In the genomic region with DNA sequence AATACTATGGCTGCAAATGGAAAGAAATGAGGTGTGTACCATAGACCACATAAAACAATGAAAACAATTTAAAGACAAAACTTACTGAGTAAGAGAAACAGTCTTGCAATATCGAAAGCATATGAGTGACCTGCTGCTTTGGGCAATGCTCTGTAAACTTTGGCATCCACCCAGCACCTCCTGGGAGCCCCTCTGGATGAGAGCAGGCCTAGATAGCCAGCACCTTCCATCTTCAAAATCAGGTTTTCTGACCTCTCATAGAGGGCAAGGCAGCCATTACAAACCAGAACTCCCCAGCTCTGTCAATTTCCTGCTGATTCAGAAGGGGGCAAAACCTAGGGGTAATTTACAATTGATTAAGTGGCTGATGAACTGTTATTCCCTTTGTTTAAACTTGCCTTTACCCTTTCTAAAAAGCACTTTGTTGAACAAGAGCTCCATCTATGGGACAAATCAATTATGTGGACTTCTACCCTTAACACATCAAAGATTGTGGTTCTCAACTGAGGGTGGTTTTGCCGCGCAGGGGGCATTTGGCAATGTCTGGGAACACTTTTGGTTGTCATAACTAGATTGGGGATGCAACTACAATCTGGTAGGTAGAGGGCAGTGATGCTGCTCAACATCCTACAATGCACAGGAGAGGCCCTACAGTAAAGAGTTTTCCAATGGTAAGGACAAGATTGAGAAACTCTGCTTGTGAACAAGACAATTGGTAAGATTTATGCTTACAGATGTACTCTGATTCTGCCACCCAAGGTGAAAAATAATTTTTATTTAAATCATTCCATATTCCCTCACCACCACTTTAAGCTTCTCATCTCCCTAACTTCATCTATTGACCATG, we compare ENCODE assay signal across 8 cellular contexts.
A peak's percentile ranks its signal among the peaks of the same experiment; 100 is the strongest.
DNase-seq lines count a peak whose midpoint lies in the region; ATAC-seq and TF ChIP-seq lines count a peak whose summit lies in the region.

No MANE protein-coding gene starts in this region.

- no peak overlapping the region for H3K4me3 ChIP-seq in lower leg skin (ENCODE audit: low read depth, poor library complexity, severe bottlenecking)

- WGBS in lower leg skin, 2 donors = 56 to 62% methylated on average over 3 of the region's 3 CpGs

- DNase-seq in G401 (ENCODE audit: low spot score) (peak; percentile 43), NCI-H226 (peak; percentile 4), dedifferentiated amniotic fluid mesenchymal stem cell (ENCODE audit: extremely low spot score) (peak; percentile 32), myocyte (ENCODE audit: low read depth) (peak; percentile 51), lower leg skin (ENCODE audit: low spot score in 2 of 2) (no peak), SKM-1 (lab: John Stamatoyannopoulos, UW; ENCODE audit: unreplicated experiment) (no peak)

- intact Hi-C loops in lower leg skin (cut with DNase I; ENCODE audit: low total_unique reads) = no loop called here

- TF ChIP-seq CTCF in lower leg skin (IDR thresholded peaks at IDR 0.05) = no peak

- in situ Hi-C loops in G401 (cut with HindIII; ENCODE audit: low sequenced_read_pairs) = no loop called here

- no peak for ATAC-seq in GM21786 (IDR thresholded peaks at IDR 0.05; ENCODE audit: unreplicated experiment)
- no peak for ATAC-seq in GM19035 (IDR thresholded peaks at IDR 0.05; ENCODE audit: unreplicated experiment)

- TF ChIP-seq POLR2A in lower leg skin (IDR thresholded peaks at IDR 0.05) = no peak

Comparison
In these comparisons a context has a peak if more than half of its experiments do, and no peak if none do; other contexts are left out.
1. DNase-seq: peak in G401 (single experiment), NCI-H226 (single experiment), dedifferentiated amniotic fluid mesenchymal stem cell (single experiment) and myocyte (single experiment); none in lower leg skin (0 of 2) and SKM-1 (single experiment).